In the genomic region with DNA sequence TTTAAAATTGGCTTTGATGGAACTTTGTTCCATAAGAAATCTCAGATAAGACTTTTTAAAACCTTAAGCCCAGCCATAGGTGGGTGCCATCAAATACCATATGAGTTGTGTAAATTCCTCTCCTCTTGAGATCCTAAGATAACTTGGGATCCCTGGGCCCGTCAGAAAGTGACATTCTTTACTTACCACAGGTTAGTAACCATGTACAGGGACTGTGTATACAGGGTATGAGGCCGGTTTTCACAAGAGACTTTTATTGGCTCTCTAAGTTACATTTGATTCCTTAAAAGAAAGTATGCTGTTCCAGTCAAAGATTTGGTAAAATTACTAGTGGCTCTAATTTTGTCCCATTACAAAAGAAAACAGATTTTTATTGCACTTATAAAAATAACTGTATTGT, we compare ENCODE assay signal across 39 cellular contexts.
"Had no signal": no experiment of that assay in that cellular context is flagged by ENCODE, and none has a peak within 500 bp of the region (broad histone marks: within the 10 kb centered on the region; RNA-seq: fewer than 3 reads in every experiment).

No MANE protein-coding gene starts in this region.

- ATAC-seq: activated naive CD4-positive, alpha-beta T cell treated with anti-CD3 and anti-CD28 coated beads, Interleukin-2, amount 50 U/mL, for 72 hours; activated naive CD8-positive, alpha-beta T cell treated with anti-CD3 and anti-CD28 coated beads, Interleukin-2, amount 50 U/mL, for 24 hours; activated T-cell treated with anti-CD3 and anti-CD28 coated beads, Interleukin-2, amount 50 U/mL, for 4 hours; activated T-cell treated with anti-CD3 and anti-CD28 coated beads, Interleukin-2, amount 50 U/mL, for 72 hours; activated T-helper 17 cell treated with anti-CD3 and anti-CD28 coated beads, Interleukin-2, amount 50 U/mL, for 72 hours; body of pancreas had no signal

- H3K27ac ChIP-seq: adrenal gland, ascending aorta, body of pancreas, brain microvascular endothelial cell, breast epithelium, cardiac muscle cell had no signal

- H3K4me1 Mint-ChIP-seq: activated naive CD4-positive, alpha-beta T cell treated with anti-CD3 and anti-CD28 coated beads, Interleukin-2, amount 10 ng/mL, durations not matched to agents 7 days and 5 days; activated naive CD4-positive, alpha-beta T cell treated with anti-CD3 and anti-CD28 coated beads, Interleukin-2, amount 50 U/mL, for 24 hours; activated naive CD8-positive, alpha-beta T cell treated with anti-CD3 and anti-CD28 coated beads for 36 hours; activated naive CD8-positive, alpha-beta T cell treated with anti-CD3 and anti-CD28 coated beads, Interleukin-2, amount 10 ng/mL, durations not matched to agents 7 days and 5 days; activated naive CD8-positive, alpha-beta T cell treated with anti-CD3 and anti-CD28 coated beads, Interleukin-2, amount 50 U/mL, for 24 hours; activated T-helper 17 cell treated with anti-CD3 and anti-CD28 coated beads, Interleukin-2, amount 50 U/mL, for 72 hours; brain; central memory CD8-positive, alpha-beta T cell had no signal

- H3K4me1 ChIP-seq: adrenal gland, ascending aorta, body of pancreas, breast epithelium had no signal

- H3K9me3 ChIP-seq: adrenal gland, ascending aorta, body of pancreas, breast epithelium had no signal

- H3K27ac Mint-ChIP-seq: activated naive CD4-positive, alpha-beta T cell treated with anti-CD3 and anti-CD28 coated beads for 36 hours; activated naive CD4-positive, alpha-beta T cell treated with anti-CD3 and anti-CD28 coated beads, Interleukin-2, amount 10 ng/mL, durations not matched to agents 7 days and 5 days; activated naive CD4-positive, alpha-beta T cell treated with anti-CD3 and anti-CD28 coated beads, Interleukin-2, amount 50 U/mL, for 24 hours; activated naive CD4-positive, alpha-beta T cell treated with anti-CD3 and anti-CD28 coated beads, Interleukin-2, amount 50 U/mL, for 72 hours; activated naive CD8-positive, alpha-beta T cell; activated naive CD8-positive, alpha-beta T cell treated with anti-CD3 and anti-CD28 coated beads for 36 hours; activated naive CD8-positive, alpha-beta T cell treated with anti-CD3 and anti-CD28 coated beads, Interleukin-2, amount 10 ng/mL, durations not matched to agents 7 days and 5 days; activated naive CD8-positive, alpha-beta T cell treated with anti-CD3 and anti-CD28 coated beads, Interleukin-2, amount 50 U/mL, for 24 hours; activated T-cell treated with anti-CD3 and anti-CD28 coated beads, Interleukin-2, amount 50 U/mL, for 24 hours; activated T-cell treated with anti-CD3 and anti-CD28 coated beads, Interleukin-2, amount 50 U/mL, for 72 hours; activated T-helper 1 cell treated with anti-CD3 and anti-CD28 coated beads, Interleukin-12 subunit alpha, Interleukin-12 subunit beta, Interleukin-2, Interleukin-4 antibody, amounts not matched to agents 30 ng/mL and 10 ng/mL and 1 ng/mL, durations not matched to agents 14 hours and 24 hours and 36 hours; activated T-helper 17 cell treated with anti-CD3 and anti-CD28 coated beads, Interleukin-2, amount 50 U/mL, for 72 hours; activated T-helper 2 cell treated with anti-CD3 and anti-CD28 coated beads, Interferon-gamma antibody, Interleukin-2, Interleukin-4, amounts not matched to agents 10 μg/mL and 5 μg/mL and 100 μg/mL, durations not matched to agents 14 hours and 24 hours and 36 hours; brain had no signal

- H3K36me3 Mint-ChIP-seq: activated naive CD4-positive, alpha-beta T cell treated with anti-CD3 and anti-CD28 coated beads, Interleukin-2, amount 10 ng/mL, durations not matched to agents 7 days and 5 days; activated naive CD4-positive, alpha-beta T cell treated with anti-CD3 and anti-CD28 coated beads, Interleukin-2, amount 50 U/mL, for 24 hours; activated naive CD4-positive, alpha-beta T cell treated with anti-CD3 and anti-CD28 coated beads, Interleukin-2, amount 50 U/mL, for 72 hours; activated naive CD8-positive, alpha-beta T cell; activated naive CD8-positive, alpha-beta T cell treated with anti-CD3 and anti-CD28 coated beads for 36 hours; activated naive CD8-positive, alpha-beta T cell treated with anti-CD3 and anti-CD28 coated beads, Interleukin-2, amount 10 ng/mL, durations not matched to agents 7 days and 5 days; brain had no signal

- DNase-seq: activated effector memory CD4-positive, alpha-beta T cell treated with anti-CD3 and anti-CD28 coated beads, Interleukin-2, amount 50 U/mL, for 16 hours; activated effector memory CD4-positive, alpha-beta T cell treated with Interleukin-2 at 50 U/mL for 16 hours; activated gamma-delta T cell; activated gamma-delta T cell treated with Interleukin-2 at 50 U/mL for 16 hours; activated naive CD4-positive, alpha-beta T cell; activated naive CD4-positive, alpha-beta T cell treated with anti-CD3 and anti-CD28 coated beads for 36 hours; activated naive CD4-positive, alpha-beta T cell treated with anti-CD3 and anti-CD28 coated beads, Interleukin-2, amount 10 ng/mL, durations not matched to agents 7 days and 5 days; activated naive CD4-positive, alpha-beta T cell treated with anti-CD3 and anti-CD28 coated beads, Interleukin-2, amount 50 U/mL, for 16 hours; activated naive CD4-positive, alpha-beta T cell treated with Interleukin-2 at 50 U/mL for 16 hours; activated naive CD8-positive, alpha-beta T cell treated with anti-CD3 and anti-CD28 coated beads for 36 hours; activated naive CD8-positive, alpha-beta T cell treated with anti-CD3 and anti-CD28 coated beads, Interleukin-2, amount 10 ng/mL, durations not matched to agents 7 days and 5 days; activated naive CD8-positive, alpha-beta T cell treated with anti-CD3 and anti-CD28 coated beads, Interleukin-2, amount 50 U/mL, for 24 hours; activated T-cell treated with anti-CD3 and anti-CD28 coated beads, Interleukin-2, amount 50 U/mL, for 1 hour; activated T-cell treated with anti-CD3 and anti-CD28 coated beads, Interleukin-2, amount 50 U/mL, for 24 hours; activated T-cell treated with anti-CD3 and anti-CD28 coated beads, Interleukin-2, amount 50 U/mL, for 4 hours; activated T-cell treated with anti-CD3 and anti-CD28 coated beads, Interleukin-2, amount 50 U/mL, for 48 hours; activated T-cell treated with anti-CD3 and anti-CD28 coated beads, Interleukin-2, amount 50 U/mL, for 72 hours; adrenal gland; amniotic stem cell; amygdala; anterior cingulate cortex; aorta; body of pancreas; brain microvascular endothelial cell; caudate nucleus; central memory CD4-positive, alpha-beta T cell; cerebellar nuclear complex had no signal

- H3K27me3 Mint-ChIP-seq: activated naive CD4-positive, alpha-beta T cell treated with anti-CD3 and anti-CD28 coated beads, Interleukin-2, amount 10 ng/mL, durations not matched to agents 7 days and 5 days; activated naive CD8-positive, alpha-beta T cell; activated naive CD8-positive, alpha-beta T cell treated with anti-CD3 and anti-CD28 coated beads for 36 hours; activated naive CD8-positive, alpha-beta T cell treated with anti-CD3 and anti-CD28 coated beads, Interleukin-2, amount 10 ng/mL, durations not matched to agents 7 days and 5 days; activated naive CD8-positive, alpha-beta T cell treated with anti-CD3 and anti-CD28 coated beads, Interleukin-2, amount 50 U/mL, for 24 hours; activated T-helper 17 cell treated with anti-CD3 and anti-CD28 coated beads, Interleukin-2, amount 50 U/mL, for 72 hours; brain; central memory CD8-positive, alpha-beta T cell had no signal

- H3K4me3 ChIP-seq: adrenal gland, ascending aorta, body of pancreas, breast epithelium, cardiac muscle cell had no signal

- H3K36me3 ChIP-seq: adrenal gland, ascending aorta, brain microvascular endothelial cell, breast epithelium, cardiac muscle cell had no signal

- H3K27me3 ChIP-seq: ascending aorta, body of pancreas, brain microvascular endothelial cell, cardiac muscle cell had no signal

- H3K9me3 Mint-ChIP-seq: activated naive CD4-positive, alpha-beta T cell treated with anti-CD3 and anti-CD28 coated beads for 36 hours; activated naive CD4-positive, alpha-beta T cell treated with anti-CD3 and anti-CD28 coated beads, Interleukin-2, amount 10 ng/mL, durations not matched to agents 7 days and 5 days; activated naive CD4-positive, alpha-beta T cell treated with anti-CD3 and anti-CD28 coated beads, Interleukin-2, amount 50 U/mL, for 24 hours; activated naive CD4-positive, alpha-beta T cell treated with anti-CD3 and anti-CD28 coated beads, Interleukin-2, amount 50 U/mL, for 72 hours; activated naive CD8-positive, alpha-beta T cell treated with anti-CD3 and anti-CD28 coated beads for 36 hours; activated naive CD8-positive, alpha-beta T cell treated with anti-CD3 and anti-CD28 coated beads, Interleukin-2, amount 10 ng/mL, durations not matched to agents 7 days and 5 days; activated naive CD8-positive, alpha-beta T cell treated with anti-CD3 and anti-CD28 coated beads, Interleukin-2, amount 50 U/mL, for 24 hours; activated T-cell treated with anti-CD3 and anti-CD28 coated beads, Interleukin-2, amount 50 U/mL, for 24 hours; activated T-cell treated with anti-CD3 and anti-CD28 coated beads, Interleukin-2, amount 50 U/mL, for 4 hours; activated T-helper 1 cell treated with anti-CD3 and anti-CD28 coated beads, Interleukin-12 subunit alpha, Interleukin-12 subunit beta, Interleukin-2, Interleukin-4 antibody, amounts not matched to agents 30 ng/mL and 10 ng/mL and 1 ng/mL, durations not matched to agents 14 hours and 24 hours and 36 hours; activated T-helper 17 cell treated with anti-CD3 and anti-CD28 coated beads, Interleukin-2, amount 50 U/mL, for 72 hours; activated T-helper 2 cell treated with anti-CD3 and anti-CD28 coated beads, Interferon-gamma antibody, Interleukin-2, Interleukin-4, amounts not matched to agents 10 μg/mL and 5 μg/mL and 100 μg/mL, durations not matched to agents 14 hours and 24 hours and 36 hours; central memory CD8-positive, alpha-beta T cell had no signal

- FAIRE-seq: bronchial epithelial cell had no signal

- H3K4me3 Mint-ChIP-seq: activated naive CD4-positive, alpha-beta T cell treated with anti-CD3 and anti-CD28 coated beads for 36 hours; activated naive CD4-positive, alpha-beta T cell treated with anti-CD3 and anti-CD28 coated beads, Interleukin-2, amount 10 ng/mL, durations not matched to agents 7 days and 5 days; activated naive CD4-positive, alpha-beta T cell treated with anti-CD3 and anti-CD28 coated beads, Interleukin-2, amount 50 U/mL, for 24 hours; activated naive CD8-positive, alpha-beta T cell; activated naive CD8-positive, alpha-beta T cell treated with anti-CD3 and anti-CD28 coated beads for 36 hours; activated naive CD8-positive, alpha-beta T cell treated with anti-CD3 and anti-CD28 coated beads, Interleukin-2, amount 10 ng/mL, durations not matched to agents 7 days and 5 days; activated naive CD8-positive, alpha-beta T cell treated with anti-CD3 and anti-CD28 coated beads, Interleukin-2, amount 50 U/mL, for 24 hours; activated T-cell treated with anti-CD3 and anti-CD28 coated beads, Interleukin-2, amount 50 U/mL, for 24 hours; activated T-cell treated with anti-CD3 and anti-CD28 coated beads, Interleukin-2, amount 50 U/mL, for 4 hours; activated T-cell treated with anti-CD3 and anti-CD28 coated beads, Interleukin-2, amount 50 U/mL, for 72 hours; activated T-helper 1 cell treated with anti-CD3 and anti-CD28 coated beads, Interleukin-12 subunit alpha, Interleukin-12 subunit beta, Interleukin-2, Interleukin-4 antibody, amounts not matched to agents 30 ng/mL and 10 ng/mL and 1 ng/mL, durations not matched to agents 14 hours and 24 hours and 36 hours; activated T-helper 17 cell treated with anti-CD3 and anti-CD28 coated beads, Interleukin-2, amount 50 U/mL, for 72 hours; brain; central memory CD8-positive, alpha-beta T cell had no signal
